8 cellular contexts compared by ENCODE assay signal in the genomic region with DNA sequence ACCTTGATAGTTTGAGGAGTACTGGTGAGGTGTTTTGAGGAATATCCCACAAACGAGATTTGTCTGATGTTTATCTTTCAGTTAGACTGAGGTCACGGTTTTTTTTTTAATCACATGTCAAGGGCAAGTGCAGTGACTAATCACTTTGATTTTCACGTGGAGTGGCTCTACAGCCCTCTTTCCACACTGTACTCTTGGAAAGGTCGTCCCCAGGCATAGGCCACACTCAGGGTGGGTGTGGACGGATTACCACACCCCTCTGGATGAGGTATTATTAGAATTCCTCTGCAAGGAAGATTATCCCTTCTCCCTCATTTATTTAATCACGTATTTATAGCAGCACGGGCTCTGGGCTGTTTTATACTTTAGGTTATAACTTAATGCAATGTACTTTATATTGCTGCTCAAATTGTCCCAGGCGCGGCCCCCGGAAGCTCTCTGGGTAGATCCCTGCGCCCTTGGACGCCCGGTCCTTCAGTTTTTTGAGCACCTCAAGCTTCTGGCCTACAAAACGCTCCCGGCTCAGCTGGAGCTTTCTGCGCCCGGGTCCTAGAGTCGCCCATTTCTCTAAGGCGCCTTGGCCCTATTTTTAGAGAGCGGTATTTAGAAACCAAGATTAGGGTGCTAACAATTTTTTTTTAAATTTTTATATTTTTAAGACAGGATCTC. TPM values are rescaled to one million over a fixed set of nuclear protein-coding genes. Genes with fewer than 3 reads are reported as not detected.
A peak's percentile ranks its signal among the peaks of the same experiment; 100 is the strongest.
DNase-seq lines count a peak whose midpoint lies in the region; ATAC-seq and TF ChIP-seq lines count a peak whose summit lies in the region.

No MANE protein-coding gene starts in this region.

- no peaks in the 10 kb centered on the region for H3K27me3 Mint-ChIP-seq in naive thymus-derived CD8-positive, alpha-beta T cell

- DNase-seq in Caki2 (ENCODE audit: low read depth) (peak; percentile 75), NK-92 (lab: John Stamatoyannopoulos, UW; ENCODE audit: unreplicated experiment) (peak; percentile 27), activated T-cell treated with anti-CD3 and anti-CD28 coated beads for 4 hours (peak; percentile 37), esophagus muscularis mucosa (ENCODE audit: extremely low spot score) (no peak), testis (peak; percentile 90)
- peak in 9 of 10 donors; percentile 10 to 71 (median 46) for DNase-seq in naive thymus-derived CD8-positive, alpha-beta T cell

- H3K36me3 Mint-ChIP-seq in naive thymus-derived CD8-positive, alpha-beta T cell, result peaks cover 2 to 12% (median 4%) of the 10 kb centered on the region in 3 donors

- peak overlapping the region; percentile 82 to 95 (median 93) for H3K27ac ChIP-seq in esophagus muscularis mucosa (replicated peaks in 1 of 4)
- H3K27ac ChIP-seq in testis, result peak overlapping the region; percentile 82 to 94

- no peak for TF ChIP-seq CTCF in esophagus muscularis mucosa (IDR thresholded peaks at IDR 0.05)
- no peak for TF ChIP-seq CTCF in testis (IDR thresholded peaks at IDR 0.05)

- peak overlapping the region; percentile 88 to 99 (median 97) for H3K27ac Mint-ChIP-seq in naive thymus-derived CD8-positive, alpha-beta T cell

- H3K4me1 Mint-ChIP-seq in naive thymus-derived CD8-positive, alpha-beta T cell, result peaks cover 18 to 53% (median 52%) of the 10 kb centered on the region in 4 donors

- POLR2A ChIA-PET in naive thymus-derived CD8-positive, alpha-beta T cell (lab: Charles Lee), result interaction anchor here (0.6 to 3.8 kb wide), 7 partner anchors 11 to 874 kb away, joined by 3 to 69 read pairs (median 4); a partner anchor contains a TSS

- TF ChIP-seq EP300 in esophagus muscularis mucosa (IDR thresholded peaks at IDR 0.05), result no peak

- WGBS in esophagus muscularis mucosa, result 0% methylated on average over 20 of the region's 20 CpGs
- 0% methylated on average over 20 of the region's 20 CpGs for WGBS in testis, 2 donors

- H3K4me3 ChIP-seq in esophagus muscularis mucosa, result peak overlapping the region; percentile 85 to 98 (median 92)
- H3K4me3 ChIP-seq in testis, result peak overlapping the region; percentile 74 to 93

- H3K4me1 ChIP-seq in esophagus muscularis mucosa (peaks cover 20 to 39% (median 32%) of the 10 kb centered on the region in 4 donors), testis (peaks cover 20% of the 10 kb centered on the region)

- TF ChIP-seq POLR2A in esophagus muscularis mucosa (IDR thresholded peaks at IDR 0.05; ENCODE audit: low read depth) (no peak), testis (IDR thresholded peaks at IDR 0.05) (no peak)

- H3K4me3 Mint-ChIP-seq in naive thymus-derived CD8-positive, alpha-beta T cell, result peak overlapping the region; percentile 88 to 100 (median 96)

- intact Hi-C loops in esophagus muscularis mucosa (cut with DNase I), result no loop called here
- intact Hi-C loops in testis (cut with DNase I; ENCODE audit: low total_unique reads), result no loop called here

- H3K9me3 Mint-ChIP-seq in naive thymus-derived CD8-positive, alpha-beta T cell, result no peaks in the 10 kb centered on the region

- ATAC-seq in GM19467 (IDR thresholded peaks at IDR 0.05; ENCODE audit: unreplicated experiment) (peak; percentile 62), HG03558 (IDR thresholded peaks at IDR 0.05; ENCODE audit: extremely low read depth, unreplicated experiment) (peak; percentile 32)
- peak; percentile 74 to 75 for ATAC-seq in naive thymus-derived CD8-positive, alpha-beta T cell

- H3K27me3 ChIP-seq in esophagus muscularis mucosa, result no peaks in the 10 kb centered on the region
- no peaks in the 10 kb centered on the region for H3K27me3 ChIP-seq in testis

- H3K36me3 ChIP-seq in esophagus muscularis mucosa (no peaks in the 10 kb centered on the region), testis (ENCODE audit: low read depth, missing control alignments) (no peaks in the 10 kb centered on the region)

- in situ Hi-C loops in Caki2 (cut with HindIII; ENCODE audit: low pct_unique_long_range_greater_than_20kb, low sequenced_read_pairs), result no loop called here

- H3K9me3 ChIP-seq in esophagus muscularis mucosa (no peaks in the 10 kb centered on the region), testis (no peaks in the 10 kb centered on the region)

RNA-seq across cellular contexts. Expression of a gene that starts 0.5 kb away (rescaled TPM):
- 116 and 147 TPM in 2 replicates for total RNA-seq in Caki2 (2014; rRNA removed; shearing (Covaris generic); ENCODE audit: low replicate concordance)
- total RNA-seq in esophagus muscularis mucosa (10 to 100 TPM; 40.4 to 52.9 (median 44.7) TPM), testis (100 to 1,000 TPM; 109 to 126 TPM)
- total RNA-seq in naive thymus-derived CD8-positive, alpha-beta T cell, result 10 to 100 TPM; 44.2 to 48.6 TPM
- polyA plus RNA-seq in naive thymus-derived CD8-positive, alpha-beta T cell, result 10 to 100 TPM; 63.0 to 70.7 (median 65.7) TPM
- polyA plus RNA-seq in testis (ENCODE audit: insufficient read depth, low read depth, low replicate concordance), result 86.5 TPM

RNA-seq across cellular contexts. Expression of a gene that starts 11.4 kb away (rescaled TPM):
- total RNA-seq in Caki2 (2014; rRNA removed; shearing (Covaris generic); ENCODE audit: low replicate concordance), result 108 and 133 TPM in 2 replicates
- 100 to 1,000 TPM; 155 to 193 (median 182) TPM for total RNA-seq in esophagus muscularis mucosa
- 10 to 100 TPM; 82.0 to 89.1 TPM for total RNA-seq in naive thymus-derived CD8-positive, alpha-beta T cell
- polyA plus RNA-seq in naive thymus-derived CD8-positive, alpha-beta T cell, result 10 to 100 TPM; 29.9 to 43.8 (median 35.8) TPM
- total RNA-seq in testis, result 100 to 1,000 TPM; 120 to 165 TPM
- polyA plus RNA-seq in testis (ENCODE audit: insufficient read depth, low read depth, low replicate concordance), result 76.3 TPM
